Comparison of ENCODE assay signal across 11 cellular contexts in genomic region chr2:55165567-55165966, GRCh38.
DNase-seq lines count a peak whose midpoint lies in the region; ATAC-seq and TF ChIP-seq lines count a peak whose summit lies in the region.
"Had no signal": no experiment of that assay in that cellular context is flagged by ENCODE, and none has a peak within 500 bp of the region (broad histone marks: within the 10 kb centered on the region; RNA-seq: fewer than 3 reads in every experiment).

No MANE protein-coding gene starts in this region.

- H3K9ac ChIP-seq in HCT116 (ENCODE audit: low read length) = no peak overlapping the region

- BruUV-seq in HCT116 (replicated peaks; lab: Mats Ljungman, UMichigan) = no TSS peak

- H3K4me3 ChIP-seq in HCT116 (replicated peaks in 1 of 2; ENCODE audit: low read depth in 1 of 2, low read length in 2 of 2) (no peak overlapping the region), fibroblast of the aortic adventitia (ENCODE audit: low read depth, low read length) (no peak overlapping the region), ascending aorta (no peak overlapping the region)
- H3K4me3 ChIP-seq: spleen had no signal

- no peak overlapping the region for H3K4me2 ChIP-seq in HCT116 (ENCODE audit: low read length)

- H3K9me3 Mint-ChIP-seq in stimulated activated memory B cell treated with anti-CD40 and anti-IgM and Interleukin-4, amounts not matched to agents 10 μg/mL and 1 μg/mL and 100 μg/mL, for 72 hours = no peaks in the 10 kb centered on the region

- peaks cover 9% of the 10 kb centered on the region for H3K4me1 Mint-ChIP-seq in stimulated activated memory B cell treated with anti-CD40 and anti-IgM and Interleukin-4, amounts not matched to agents 10 μg/mL and 1 μg/mL and 100 μg/mL, for 72 hours

- DNase-seq in HCT116 (ENCODE audit: low read depth, low spot score) (no peak), fibroblast of the aortic adventitia (ENCODE audit: low read depth) (peak; percentile 83), stromal cell of bone marrow (ENCODE audit: low read depth) (peak; percentile 65), DMS 273 treated with DMSO at 0.1 percent for 48 hours (lab: John Stamatoyannopoulos, UW) (no peak), ascending aorta (ENCODE audit: low spot score in 2 of 2) (no peak)
- DNase-seq: activated CD4-positive, alpha-beta T cell treated with anti-CD3 and anti-CD28 coated beads for 48 hours; activated gamma-delta T cell; spleen had no signal

- no peak overlapping the region for H3K4me3 Mint-ChIP-seq in stimulated activated memory B cell treated with anti-CD40 and anti-IgM and Interleukin-4, amounts not matched to agents 10 μg/mL and 1 μg/mL and 100 μg/mL, for 72 hours

- no peak overlapping the region for H3K27ac Mint-ChIP-seq in stimulated activated memory B cell treated with anti-CD40 and anti-IgM and Interleukin-4, amounts not matched to agents 10 μg/mL and 1 μg/mL and 100 μg/mL, for 72 hours

- CTCF ChIA-PET in HCT116 (lab: Charles Lee) = no interaction called here

- H3K9me3 ChIP-seq in HCT116 (ENCODE audit: control insufficient read depth in 1 of 2, insufficient read depth in 1 of 2, low read depth in 1 of 2, low read length in 2 of 2) = no peaks in the 10 kb centered on the region
- no peaks in the 10 kb centered on the region for H3K9me3 ChIP-seq in ascending aorta
- H3K9me3 ChIP-seq: spleen had no signal

- H3K27ac ChIP-seq in HCT116 (ENCODE audit: low read depth, low read length) (no peak overlapping the region), VCaP (peak overlapping the region; percentile 97), ascending aorta (peak overlapping the region in 1 of 2 donors; percentile 12)
- H3K27ac ChIP-seq: spleen had no signal

- no peak for TF ChIP-seq RAD21 in HCT116 (IDR thresholded peaks at IDR 0.05; ENCODE audit: low read depth)

- TF ChIP-seq CTCF in HCT116 (IDR thresholded peaks at IDR 0.05 in 2 of 3, conservative IDR thresholded peaks at IDR 0.05 in 1 of 3; ENCODE audit: borderline replicate concordance in 1 of 3, insufficient read depth in 1 of 3, low read depth in 2 of 3, low read length in 2 of 3) (no peak), VCaP (conservative IDR thresholded peaks at IDR 0.05) (no peak), fibroblast of the aortic adventitia (IDR thresholded peaks at IDR 0.05; ENCODE audit: insufficient read depth, low read length) (no peak), ascending aorta (IDR thresholded peaks at IDR 0.05) (no peak)

- H3K36me3 Mint-ChIP-seq in stimulated activated memory B cell treated with anti-CD40 and anti-IgM and Interleukin-4, amounts not matched to agents 10 μg/mL and 1 μg/mL and 100 μg/mL, for 72 hours = no peaks in the 10 kb centered on the region

- TF ChIP-seq POLR2A in HCT116 (IDR thresholded peaks at IDR 0.05; ENCODE audit: borderline replicate concordance, extremely low read depth, insufficient read depth, insufficient read length) = no peak

- H3K36me3 ChIP-seq in HCT116 (ENCODE audit: control insufficient read depth in 1 of 2, insufficient read depth in 2 of 2, low read length in 2 of 2) (no peaks in the 10 kb centered on the region), ascending aorta (no peaks in the 10 kb centered on the region)
- H3K36me3 ChIP-seq: spleen had no signal

- no peak overlapping the region for H2AFZ ChIP-seq in HCT116 (ENCODE audit: low read depth, low read length, poor library complexity, severe bottlenecking)

- POLR2A ChIA-PET in HCT116 (lab: Charles Lee) = interaction anchor here (4.7 kb wide), 1 partner anchor 115 kb away, joined by 15 read pairs; the partner anchor contains the start of gene RTN4

- RAD21 ChIA-PET in HCT116 (lab: Charles Lee; ENCODE audit: low non-redundant PET in 1 of 2, low total read pairs in 2 of 2, uncharacterized antibody in 2 of 2, unreplicated experiment in 2 of 2) = interaction anchor here in 1 of 2 experiments (1.7 kb wide), 1 partner anchor 116 kb away, joined by 4 read pairs; no protein-coding TSS in a partner anchor

- no peaks in the 10 kb centered on the region for H3K27me3 ChIP-seq in HCT116 (ENCODE audit: insufficient read depth, low read length)
- H3K27me3 ChIP-seq in ascending aorta = no peaks in the 10 kb centered on the region
- H3K27me3 ChIP-seq: spleen had no signal

- ATAC-seq in HCT116 (no peak), HG03135 (IDR thresholded peaks at IDR 0.05; ENCODE audit: unreplicated experiment) (no peak)
- ATAC-seq in stimulated activated memory B cell treated with anti-CD40 and anti-IgM and Interleukin-4, amounts not matched to agents 10 μg/mL and 1 μg/mL and 100 μg/mL, for 72 hours = no peak

- H3K27me3 Mint-ChIP-seq in stimulated activated memory B cell treated with anti-CD40 and anti-IgM and Interleukin-4, amounts not matched to agents 10 μg/mL and 1 μg/mL and 100 μg/mL, for 72 hours = no peaks in the 10 kb centered on the region

- intact Hi-C loops in HCT116 (cut with micrococcal nuclease) (no loop called here), ascending aorta (cut with DNase I) (loop anchor here (10.0 kb wide), 2 partner anchors 441 to 1051 kb away; partner anchors contain the start of genes ACYP2 and EML6)

- H4K20me1 ChIP-seq in HCT116 (ENCODE audit: insufficient read depth) = no peaks in the 10 kb centered on the region

- peaks cover 0 to 6% of the 10 kb centered on the region in 2 experiments; a peak in 1 of 4 replicates for H3K4me1 ChIP-seq in HCT116 (ENCODE audit: control insufficient read depth in 1 of 2, insufficient read depth in 2 of 2, low read length in 2 of 2)
- H3K4me1 ChIP-seq in ascending aorta = peaks cover 0 to 41% of the 10 kb centered on the region in 2 donors

- no peaks in the 10 kb centered on the region for H3K79me2 ChIP-seq in HCT116 (ENCODE audit: insufficient read depth, low read length)

- no peaks in the 10 kb centered on the region for H3K9me2 ChIP-seq in HCT116 (ENCODE audit: insufficient read depth)

TF ChIP-seq in HCT116, 20 proteins besides CTCF, POLR2A, EP300 and RAD21:
- TF ChIP-seq FOSL1 (IDR thresholded peaks at IDR 0.05; ENCODE audit: low read depth) = 0 out of 2 replicates have a peak, but pooled peaks have one; percentile 14
- TF ChIP-seq REST (IDR thresholded peaks at IDR 0.05; ENCODE audit: low read depth) = no peak
TF ChIP-seq in HCT116: peak in this region for 1.

Comparison
In these comparisons a context has a peak if more than half of its experiments do, and no peak if none do; other contexts are left out.
1. DNase-seq: peak in fibroblast of the aortic adventitia (single experiment) and stromal cell of bone marrow (single experiment); none in HCT116 (single experiment), DMS 273 treated with DMSO at 0.1 percent for 48 hours (single experiment) and ascending aorta (0 of 2).